Comparison of ENCODE assay signal across 9 cellular contexts in genomic region chr20:19212524-19213502, GRCh38. TPM values are rescaled to one million over a fixed set of nuclear protein-coding genes. Genes with fewer than 3 reads are reported as not detected.
DNase-seq lines count a peak whose midpoint lies in the region; ATAC-seq and TF ChIP-seq lines count a peak whose summit lies in the region.
"Had no signal": no experiment of that assay in that cellular context is flagged by ENCODE, and none has a peak within 500 bp of the region (broad histone marks: within the 10 kb centered on the region; RNA-seq: fewer than 3 reads in every experiment).

TSS of gene SLC24A3 (plus strand) at chr20:19212642.

- WGBS in mesodermal cell (ENCODE audit: insufficient coverage in 2 of 2), 2 experiments: 2 to 6% methylated on average over 48 to 78 of the region's 108 CpGs
- 5% methylated on average over 107 of the region's 108 CpGs for WGBS in thymus

- ATAC-seq in HG02885 (IDR thresholded peaks at IDR 0.05; ENCODE audit: poor library complexity, unreplicated experiment) (peak; percentile 81), GM18873 (IDR thresholded peaks at IDR 0.05; ENCODE audit: low FRiP score, unreplicated experiment) (no peak)

- no peaks in the 10 kb centered on the region for H3K9me3 ChIP-seq in Peyer's patch
- H3K9me3 ChIP-seq in mesodermal cell (ENCODE audit: control insufficient read depth, low read length): no peaks in the 10 kb centered on the region
- H3K9me3 ChIP-seq in thymus (ENCODE audit: control insufficient read depth): no peaks in the 10 kb centered on the region

- peak within 1 kb of the TSS; percentile 35 to 74 (median 52) for H3K4me3 ChIP-seq in Peyer's patch
- H3K4me3 ChIP-seq in mesodermal cell (ENCODE audit: extremely low read depth, insufficient read depth, low read length, poor library complexity, severe bottlenecking): peak within 1 kb of the TSS; percentile 46
- peak within 1 kb of the TSS; percentile 22 for H3K4me3 ChIP-seq in thymus (ENCODE audit: low read length)

- H3K27ac ChIP-seq in Peyer's patch (peak within 1 kb of the TSS; percentile 34 to 81 (median 67)), mesodermal cell (ENCODE audit: low read depth, low read length, severe bottlenecking) (no peak within 1 kb of the TSS), thymus (ENCODE audit: low read depth) (peak within 1 kb of the TSS; percentile 5)

- H3K36me3 ChIP-seq in Peyer's patch (no peaks in the 10 kb centered on the region), mesodermal cell (ENCODE audit: control insufficient read depth, insufficient read depth, low read length) (no peaks in the 10 kb centered on the region), thymus (ENCODE audit: control insufficient read depth, insufficient read depth) (no peaks in the 10 kb centered on the region)

- TF ChIP-seq POLR2A in Peyer's patch (IDR thresholded peaks at IDR 0.05) (no peak), erythroblast (IDR thresholded peaks at IDR 0.05; ENCODE audit: low read length) (no peak)

- H3K27me3 ChIP-seq in Peyer's patch (no peaks in the 10 kb centered on the region), thymus (ENCODE audit: control insufficient read depth, insufficient read depth) (peaks cover 44% of the 10 kb centered on the region)

- peaks cover 0 to 16% (median 0%) of the 10 kb centered on the region in 4 donors for H3K4me1 ChIP-seq in Peyer's patch
- no peaks in the 10 kb centered on the region for H3K4me1 ChIP-seq in mesodermal cell (ENCODE audit: control insufficient read depth, insufficient read depth, low read length, poor library complexity, severe bottlenecking)
- no peaks in the 10 kb centered on the region for H3K4me1 ChIP-seq in thymus (ENCODE audit: control insufficient read depth, insufficient read depth, low read length)

- peak; percentile 62 for DNase-seq in NK-92 treated with Interleukin-12 subunit alpha and Interleukin-12 subunit beta, amount 100 ng/mL, for 24 hours (lab: John Stamatoyannopoulos, UW)
- no peak for DNase-seq in NK-92 (lab: John Stamatoyannopoulos, UW; ENCODE audit: unreplicated experiment)
- peak in 2 of 3 donors; percentile 78 to 83 for DNase-seq in Peyer's patch
- DNase-seq in erythroblast (lab: John Stamatoyannopoulos, UW): peak; percentile 83 to 87

- peak in 4 of 6 experiments; percentile 29 to 58 (median 54) for TF ChIP-seq CTCF in Peyer's patch (IDR thresholded peaks at IDR 0.05)

RNA-seq across cellular contexts. Expression of gene SLC24A3, which starts in this region (rescaled TPM):
- total RNA-seq in Peyer's patch: 10 to 100 TPM in 1 of 4 donors, 1 to 10 TPM in 3; 1.6 to 38.8 (median 3.7) TPM
- polyA plus RNA-seq in mesodermal cell (2013, experiment 1 of 2): 1.00 TPM
- 0.91 TPM for polyA plus RNA-seq in mesodermal cell (2013, experiment 2 of 2)
- 2.1 TPM for polyA plus RNA-seq in thymus
- polyA plus RNA-seq: CD4-positive, CD25-positive, alpha-beta regulatory T cell had no signal
